8 cellular contexts compared by ENCODE assay signal in the genomic region with DNA sequence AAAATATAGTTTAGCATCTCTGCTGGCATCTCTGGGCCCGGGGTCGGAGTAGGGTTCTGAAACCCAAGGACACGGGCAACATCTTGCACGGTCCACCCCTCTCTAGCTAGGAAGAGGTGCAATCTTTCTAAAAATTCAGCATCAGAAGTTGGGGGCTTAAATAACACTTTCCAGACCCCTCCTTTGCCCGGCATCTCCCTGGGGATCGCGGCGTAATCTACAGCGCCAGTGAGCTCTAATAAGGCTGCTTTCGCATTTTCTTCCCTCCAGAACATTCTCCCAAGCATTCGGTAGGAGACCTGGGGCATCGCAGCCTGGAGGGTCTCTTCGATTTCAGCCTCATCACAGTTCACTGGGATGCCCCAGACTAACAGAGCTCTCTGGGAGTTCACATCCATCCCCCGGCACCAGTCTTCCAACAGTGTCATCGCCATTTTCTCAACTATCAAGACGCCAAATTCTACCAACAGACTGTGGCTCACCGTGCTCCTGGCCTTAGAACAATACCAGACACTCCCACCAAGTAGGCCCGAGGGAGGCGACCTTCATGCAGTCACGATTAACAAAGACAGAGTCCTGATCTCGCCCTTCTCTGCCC. TPM values are rescaled to one million over a fixed set of nuclear protein-coding genes. Genes with fewer than 3 reads are reported as not detected.
DNase-seq lines count a peak whose midpoint lies in the region; ATAC-seq and TF ChIP-seq lines count a peak whose summit lies in the region.

No MANE protein-coding gene starts in this region.

- no peaks in the 10 kb centered on the region for H3K79me2 ChIP-seq in MM.1S (ENCODE audit: low read length)

- H2AFZ ChIP-seq in MM.1S (ENCODE audit: low read length), result 0 out of 2 replicates have a peak overlapping the region, but pooled peaks have one; percentile 45

- H3K4me2 ChIP-seq in MM.1S (ENCODE audit: low read depth, low read length), result peak overlapping the region; percentile 76

- DNase-seq in MM.1S (no peak), natural killer cell (no peak)

- H3K4me3 ChIP-seq in GM12875 (ENCODE audit: low read depth, low read length) (peak overlapping the region; percentile 90), MM.1S (ENCODE audit: low read length) (peak overlapping the region; percentile 55; the same call in 1 of the 2 replicates)

- H3K9me3 ChIP-seq in MM.1S (replicated peaks; ENCODE audit: insufficient read depth, low read length), result no peaks in the 10 kb centered on the region

- intact Hi-C loops in dendritic cell treated with granulocyte-macrophage colony-stimulating factor and Interleukin-4, amounts not matched to agents 40 ng/mL and 50 ng/mL, for 4 days (cut with micrococcal nuclease), result loop anchor here (10.0 kb wide), 2 partner anchors 69 to 301 kb away; partner anchors contain the start of genes BBOF1, DNAL1 and ENTPD5
- intact Hi-C loops in natural killer cell (cut with micrococcal nuclease), result no loop called here

- H3K27me3 ChIP-seq in MM.1S (replicated peaks; ENCODE audit: insufficient read depth, low read length), result no peaks in the 10 kb centered on the region

- H3K27ac ChIP-seq in MM.1S (ENCODE audit: low read length), result no peak overlapping the region

- TF ChIP-seq CTCF in GM12875 (IDR thresholded peaks at IDR 0.05; ENCODE audit: borderline replicate concordance, insufficient read depth, low read depth, low read length), result no peak
- no peak for TF ChIP-seq CTCF in MM.1S (IDR thresholded peaks at IDR 0.05; ENCODE audit: low read length)
- no peak for TF ChIP-seq CTCF in natural killer cell (IDR thresholded peaks at IDR 0.05)

- H4K20me1 ChIP-seq in MM.1S (ENCODE audit: insufficient read depth, low read length), result no peaks in the 10 kb centered on the region

- H3F3A ChIP-seq in MM.1S (ENCODE audit: insufficient read depth, low read length), result no peaks in the 10 kb centered on the region

- H3K36me3 ChIP-seq in MM.1S (replicated peaks; ENCODE audit: insufficient read depth, low read length), result no peaks in the 10 kb centered on the region

- peaks cover 4% of the 10 kb centered on the region; the same call in 1 of the 2 replicates for H3K4me1 ChIP-seq in MM.1S (ENCODE audit: low read length)

- peaks cover 20% of the 10 kb centered on the region for H3K27me3 Mint-ChIP-seq in dendritic cell treated with granulocyte-macrophage colony-stimulating factor and Interleukin-4, amounts not matched to agents 40 ng/mL and 50 ng/mL, for 4 days
- no peaks in the 10 kb centered on the region for H3K27me3 Mint-ChIP-seq in natural killer cell (ENCODE audit: low read depth in 2 of 2)

- H3K9me3 Mint-ChIP-seq in dendritic cell treated with granulocyte-macrophage colony-stimulating factor and Interleukin-4, amounts not matched to agents 40 ng/mL and 50 ng/mL, for 4 days, result no peaks in the 10 kb centered on the region
- H3K9me3 Mint-ChIP-seq in natural killer cell, result no peaks in the 10 kb centered on the region

- peak overlapping the region; percentile 91 for H3K27ac Mint-ChIP-seq in dendritic cell treated with granulocyte-macrophage colony-stimulating factor and Interleukin-4, amounts not matched to agents 40 ng/mL and 50 ng/mL, for 4 days
- peak overlapping the region; percentile 89 to 95 for H3K27ac Mint-ChIP-seq in natural killer cell

- H3K36me3 Mint-ChIP-seq in dendritic cell treated with granulocyte-macrophage colony-stimulating factor and Interleukin-4, amounts not matched to agents 40 ng/mL and 50 ng/mL, for 4 days (ENCODE audit: low read depth), result peaks cover 51% of the 10 kb centered on the region
- H3K36me3 Mint-ChIP-seq in natural killer cell, result no peaks in the 10 kb centered on the region

- H3K4me1 Mint-ChIP-seq in dendritic cell treated with granulocyte-macrophage colony-stimulating factor and Interleukin-4, amounts not matched to agents 40 ng/mL and 50 ng/mL, for 4 days (ENCODE audit: low read depth), result peaks cover 32% of the 10 kb centered on the region
- H3K4me1 Mint-ChIP-seq in natural killer cell, result peaks cover 22 to 32% of the 10 kb centered on the region in 2 donors

- no peaks in the 10 kb centered on the region for H3K9me2 ChIP-seq in MM.1S (replicated peaks; ENCODE audit: insufficient read depth, low read length)

- H3K9ac ChIP-seq in MM.1S (ENCODE audit: low read length), result no peak overlapping the region

- H3K4me3 Mint-ChIP-seq in dendritic cell treated with granulocyte-macrophage colony-stimulating factor and Interleukin-4, amounts not matched to agents 40 ng/mL and 50 ng/mL, for 4 days, result peak overlapping the region; percentile 97
- peak overlapping the region; percentile 98 for H3K4me3 Mint-ChIP-seq in natural killer cell

- no peak for ATAC-seq in natural killer cell
- ATAC-seq in HG03039 (IDR thresholded peaks at IDR 0.05; ENCODE audit: unreplicated experiment), result no peak
- ATAC-seq in GM18502 (IDR thresholded peaks at IDR 0.05; ENCODE audit: poor library complexity, unreplicated experiment), result no peak
- no peak for ATAC-seq in GM19324 (IDR thresholded peaks at IDR 0.05; ENCODE audit: low FRiP score, unreplicated experiment)
- ATAC-seq in HG02763 (IDR thresholded peaks at IDR 0.05; ENCODE audit: unreplicated experiment), result no peak

RNA-seq across cellular contexts. Expression of gene PNMA1, which starts 0.9 kb away (rescaled TPM):
- 10 to 100 TPM; 26.0 to 32.3 (median 28.9) TPM for total RNA-seq in natural killer cell
